In genomic region chr16:67663151-67663876, GRCh38 we compare ENCODE assay signal across 1 cellular context.
A peak's percentile ranks its signal among the peaks of the same experiment; 100 is the strongest.
TF ChIP-seq lines count a peak whose summit lies in the region.

No MANE protein-coding gene starts in this region.

TF ChIP-seq in HepG2, 621 proteins besides CTCF, POLR2A, EP300 and RAD21 (continued from another document and continues in another):
- TF ChIP-seq MED8 (CRISPR knock-in tag; IDR thresholded peaks at IDR 0.05; ENCODE audit: insufficient replicate concordance) (no peak), ZNF710 (CRISPR knock-in tag; IDR thresholded peaks at IDR 0.05; ENCODE audit: borderline replicate concordance) (0 out of 2 replicates have a peak, but pooled peaks have one; percentile 24), ARNTL (CRISPR knock-in tag; IDR thresholded peaks at IDR 0.05) (no peak), ZBTB25 (CRISPR knock-in tag; IDR thresholded peaks at IDR 0.05) (no peak), AFF4 (CRISPR knock-in tag; IDR thresholded peaks at IDR 0.05) (no peak), ADNP (CRISPR knock-in tag; IDR thresholded peaks at IDR 0.05) (no peak), HNRNPL (IDR thresholded peaks at IDR 0.05; ENCODE audit: low read depth, low read length) (peak; percentile 45; the same call in 1 of the 2 replicates), RFX1 (IDR thresholded peaks at IDR 0.05) (no peak), ZNF503 (CRISPR knock-in tag; IDR thresholded peaks at IDR 0.05) (no peak), PRPF4 (IDR thresholded peaks at IDR 0.05; ENCODE audit: low read depth, low read length, poor library complexity, severe bottlenecking) (no peak), JUN (CRISPR knock-in tag; IDR thresholded peaks at IDR 0.05) (no peak), ZNF225 (CRISPR knock-in tag; IDR thresholded peaks at IDR 0.05) (no peak), KLF16 (CRISPR knock-in tag; IDR thresholded peaks at IDR 0.05) (no peak), ZNF737 (CRISPR knock-in tag; IDR thresholded peaks at IDR 0.05; ENCODE audit: borderline replicate concordance) (no peak), RFX3 (CRISPR knock-in tag; IDR thresholded peaks at IDR 0.05) (no peak), ZSCAN31 (CRISPR knock-in tag; IDR thresholded peaks at IDR 0.05; ENCODE audit: low read depth) (no peak), SALL1 (CRISPR knock-in tag; IDR thresholded peaks at IDR 0.05) (no peak), AKAP8 (CRISPR knock-in tag; IDR thresholded peaks at IDR 0.05) (no peak), ZNF781 (CRISPR knock-in tag; IDR thresholded peaks at IDR 0.05; ENCODE audit: borderline replicate concordance, not compliant biosample characterization) (no peak), ZBTB2 (CRISPR knock-in tag; IDR thresholded peaks at IDR 0.05; ENCODE audit: low read depth) (0 out of 2 replicates have a peak, but pooled peaks have one; percentile 29), SMYD3 (CRISPR knock-in tag; IDR thresholded peaks at IDR 0.05) (no peak), SKI (IDR thresholded peaks at IDR 0.05; ENCODE audit: partially characterized antibody) (no peak), ZNF766 (CRISPR knock-in tag; IDR thresholded peaks at IDR 0.05; ENCODE audit: borderline replicate concordance) (no peak), ZHX1 (CRISPR knock-in tag; IDR thresholded peaks at IDR 0.05; ENCODE audit: low read depth) (no peak), SNAPC4 (CRISPR knock-in tag; IDR thresholded peaks at IDR 0.05) (no peak), ZKSCAN5 (CRISPR knock-in tag; IDR thresholded peaks at IDR 0.05) (no peak), NPAS2 (CRISPR knock-in tag; IDR thresholded peaks at IDR 0.05; ENCODE audit: borderline replicate concordance) (no peak), ZFY (CRISPR knock-in tag; IDR thresholded peaks at IDR 0.05) (0 out of 2 replicates have a peak, but pooled peaks have one; percentile 29), ATF2 (CRISPR knock-in tag; IDR thresholded peaks at IDR 0.05) (no peak), PRMT3 (CRISPR knock-in tag; IDR thresholded peaks at IDR 0.05; ENCODE audit: borderline replicate concordance, low read depth) (no peak), ZNF260 (CRISPR knock-in tag; IDR thresholded peaks at IDR 0.05; ENCODE audit: borderline replicate concordance, low read depth) (no peak), SNAPC5 (CRISPR knock-in tag; IDR thresholded peaks at IDR 0.05; ENCODE audit: borderline replicate concordance) (no peak), ZNF563 (CRISPR knock-in tag; IDR thresholded peaks at IDR 0.05) (0 out of 2 replicates have a peak, but pooled peaks have one; percentile 27), RBM22 (optimal IDR thresholded peaks at IDR 0.05; ENCODE audit: low read length) (no peak), ZBTB26 (CRISPR knock-in tag; IDR thresholded peaks at IDR 0.05; ENCODE audit: borderline replicate concordance) (no peak), POLR2G (IDR thresholded peaks at IDR 0.05; ENCODE audit: low read depth, low read length) (no peak), TRIM24 (CRISPR knock-in tag; IDR thresholded peaks at IDR 0.05) (no peak)
